ENCODE assay signal across 8 cellular contexts in genomic region chr9:38423939-38424843, GRCh38. TPM values are rescaled to one million over a fixed set of nuclear protein-coding genes. Genes with fewer than 3 reads are reported as not detected.
DNase-seq lines count a peak whose midpoint lies in the region; ATAC-seq, FAIRE-seq and TF ChIP-seq lines count a peak whose summit lies in the region.

TSS of gene IGFBPL1 (minus strand) at chr9:38424454. CDS start at chr9:38424424, 30 bp downstream.

- no peak within 1 kb of the TSS for H3K9ac ChIP-seq in GM12878 (ENCODE audit: control insufficient read depth, insufficient read depth, low read length)

- DNase-seq in NCI-H524 (lab: John Stamatoyannopoulos, UW) (peak; percentile 49 to 82), NCI-H524 treated with DMSO at 0.1 percent for 48 hours (lab: John Stamatoyannopoulos, UW) (no peak), NCI-H128 (lab: John Stamatoyannopoulos, UW; ENCODE audit: unreplicated experiment) (peak; percentile 24), GM12878 (ENCODE audit: low read depth, low spot score) (no peak), islet precursor cell (peak; percentile 66)
- no peak for DNase-seq in stimulated activated naive B cell treated with anti-CD40 and anti-IgM and Interleukin-4, amounts not matched to agents 10 μg/mL and 1 μg/mL and 100 μg/mL, for 72 hours

- H3K79me2 ChIP-seq in GM12878 (ENCODE audit: control insufficient read depth, insufficient read depth, low read length), result no peaks in the 10 kb centered on the region

- intact Hi-C loops in GM12878 (cut with micrococcal nuclease; ENCODE audit: unreplicated experiment), result no loop called here

- no TSS peak for BruUV-seq in GM12878 (replicated peaks; lab: Mats Ljungman, UMichigan)

- no peak within 1 kb of the TSS for H2AFZ ChIP-seq in GM12878 (ENCODE audit: control insufficient read depth, low read depth, low read length)

- H3K27me3 ChIP-seq in GM12878 (replicated peaks in 1 of 2; ENCODE audit: control insufficient read depth in 2 of 2, insufficient read depth in 2 of 2, low read length in 1 of 2), result peaks cover 3 to 7% of the 10 kb centered on the region in 2 experiments

- H3K9me3 Mint-ChIP-seq in stimulated activated naive B cell treated with anti-CD40 and anti-IgM and Interleukin-4, amounts not matched to agents 10 μg/mL and 1 μg/mL and 100 μg/mL, for 72 hours, result no peaks in the 10 kb centered on the region

- H3K27ac ChIP-seq in GM12878 (ENCODE audit: control insufficient read depth, insufficient read depth), result no peak within 1 kb of the TSS

- no peak for FAIRE-seq in GM12878 (lab: Jason Lieb, UNC)

- in situ Hi-C loops in GM12878 (cut with MboI), result no loop called here

- no peaks in the 10 kb centered on the region for H3K9me3 ChIP-seq in GM12878 (replicated peaks; ENCODE audit: control insufficient read depth, insufficient read depth, low read length)

- ATAC-seq in GM12878, result peak; percentile 61
- ATAC-seq in stimulated activated naive B cell treated with anti-CD40 and anti-IgM and Interleukin-4, amounts not matched to agents 10 μg/mL and 1 μg/mL and 100 μg/mL, for 72 hours (replicated peaks), result peak; percentile 42 to 45
- ATAC-seq in GM18870 (IDR thresholded peaks at IDR 0.05; ENCODE audit: unreplicated experiment), result no peak
- no peak for ATAC-seq in HG02642 (IDR thresholded peaks at IDR 0.05; ENCODE audit: poor library complexity, unreplicated experiment)

- H4K20me1 ChIP-seq in GM12878 (ENCODE audit: control insufficient read depth, insufficient read depth), result no peaks in the 10 kb centered on the region

- no peak within 1 kb of the TSS for H3K27ac Mint-ChIP-seq in stimulated activated naive B cell treated with anti-CD40 and anti-IgM and Interleukin-4, amounts not matched to agents 10 μg/mL and 1 μg/mL and 100 μg/mL, for 72 hours

- peak within 1 kb of the TSS in 1 of 2 donors; percentile 16 for H3K4me3 Mint-ChIP-seq in stimulated activated naive B cell treated with anti-CD40 and anti-IgM and Interleukin-4, amounts not matched to agents 10 μg/mL and 1 μg/mL and 100 μg/mL, for 72 hours

- H3K4me2 ChIP-seq in GM12878 (ENCODE audit: control insufficient read depth, insufficient read depth), result no peak within 1 kb of the TSS

- TF ChIP-seq CTCF in GM12878 (IDR thresholded peaks at IDR 0.05 in 2 of 3, conservative IDR thresholded peaks at IDR 0.05 in 1 of 3; ENCODE audit: control insufficient read depth in 2 of 3, extremely low read depth in 1 of 3, insufficient read depth in 1 of 3, low read depth in 3 of 3, low read length in 3 of 3), result no peak

- CTCF ChIA-PET in GM12878 (lab: Yijun Ruan, JAX), result no interaction called here

- H3K4me1 ChIP-seq in GM12878 (ENCODE audit: control insufficient read depth, insufficient read depth, low read length), result no peaks in the 10 kb centered on the region

- 11% methylated on average over 99 of the region's 118 CpGs for WGBS in GM12878 (ENCODE audit: insufficient coverage, insufficient replicate concordance, low lambda C conversion rate, missing lambda C conversion rate)

- RAD21 ChIA-PET in GM12878 (lab: Charles Lee; ENCODE audit: unreplicated experiment), result no interaction called here

- peaks cover 44 to 73% of the 10 kb centered on the region in 2 donors for H3K27me3 Mint-ChIP-seq in stimulated activated naive B cell treated with anti-CD40 and anti-IgM and Interleukin-4, amounts not matched to agents 10 μg/mL and 1 μg/mL and 100 μg/mL, for 72 hours

- SMC1A ChIA-PET in GM12878 (lab: Charles Lee; ENCODE audit: uncharacterized antibody, unreplicated experiment), result no interaction called here

- POLR2A ChIA-PET in GM12878 (lab: Charles Lee), result no interaction called here

- no peak for TF ChIP-seq RAD21 in GM12878 (IDR thresholded peaks at IDR 0.05; ENCODE audit: insufficient read depth, low read depth, low read length)

- no peak for TF ChIP-seq EP300 in GM12878 (IDR thresholded peaks at IDR 0.05; ENCODE audit: borderline replicate concordance in 1 of 2, control insufficient read depth in 1 of 2, low read depth in 2 of 2, low read length in 2 of 2)

- H3K36me3 ChIP-seq in GM12878 (ENCODE audit: control insufficient read depth in 2 of 2, insufficient read depth in 2 of 2, low read length in 1 of 2), result no peaks in the 10 kb centered on the region

- H3K36me3 Mint-ChIP-seq in stimulated activated naive B cell treated with anti-CD40 and anti-IgM and Interleukin-4, amounts not matched to agents 10 μg/mL and 1 μg/mL and 100 μg/mL, for 72 hours, result no peaks in the 10 kb centered on the region

- TF ChIP-seq POLR2A in GM12878 (IDR thresholded peaks at IDR 0.05; ENCODE audit: low read depth, low read length), result no peak

- H3K4me1 Mint-ChIP-seq in stimulated activated naive B cell treated with anti-CD40 and anti-IgM and Interleukin-4, amounts not matched to agents 10 μg/mL and 1 μg/mL and 100 μg/mL, for 72 hours, result peaks cover 0 to 4% of the 10 kb centered on the region in 2 donors

- H3K4me3 ChIP-seq in GM12878, result no peak within 1 kb of the TSS

TF ChIP-seq in GM12878, 131 proteins besides CTCF, POLR2A, EP300 and RAD21:
- TF ChIP-seq BMI1 (IDR thresholded peaks at IDR 0.05; ENCODE audit: borderline replicate concordance), result no peak
- peak; percentile 57 for TF ChIP-seq IKZF1 (conservative IDR thresholded peaks at IDR 0.05)
- TF ChIP-seq SUZ12 (IDR thresholded peaks at IDR 0.05; ENCODE audit: unreplicated experiment), result peak; percentile 68
- TF ChIP-seq HDAC6 (IDR thresholded peaks at IDR 0.05; ENCODE audit: unreplicated experiment), result peak; percentile 54
TF ChIP-seq in GM12878: peak in this region for 3.

RNA-seq across cellular contexts. Expression of gene IGFBPL1, which starts in this region (rescaled TPM):
- total RNA-seq in GM12878 (2013; cell fraction: nucleolus; rRNA removed), result not detected in 2 replicates
- total RNA-seq in GM12878 (2014; rRNA removed) (not detected in 2 replicates), GM12878 (2014; rRNA removed; fragmentation: Illumina TruSeq; extraction: Trizol) (not detected in 2 replicates), GM12878 (2021) (not detected in 2 replicates)
- not detected for polyA plus RNA-seq in GM12878 (2011; ENCODE audit: low read depth)
- polyA plus RNA-seq in GM12878 (2011; rRNA removed) (not detected in 2 replicates), GM12878 (2014; fragmentation: Illumina TruSeq; extraction: Trizol) (not detected in 2 replicates), GM12878 (2014; fragmentation: Nextera tagmentation; extraction: Ambion mirVana) (not detected), GM12878 (2014; rRNA removed) (not detected in 2 replicates), GM12878 (2016; fragmentation: Nextera tagmentation; extraction: Ambion mirVana) (under 1 TPM in 1 of 2 experiments, not detected in 1; 0.25 TPM)
- polyA plus RNA-seq in GM12878 (2011; cell fraction: cytosol; rRNA removed), result not detected in 2 replicates
- polyA plus RNA-seq in GM12878 (2011; cell fraction: nucleus; rRNA removed), result 0.10 and 0.12 TPM in 2 replicates
- not detected in 2 replicates for polyA plus RNA-seq in GM12878 (2012)
- not detected in 2 replicates for polyA minus RNA-seq in GM12878 (2011; rRNA and poly(A)+ RNA removed)
- polyA minus RNA-seq in GM12878 (2011; cell fraction: cytosol; rRNA and poly(A)+ RNA removed), result not detected in 2 replicates
- polyA minus RNA-seq in GM12878 (2011; cell fraction: nucleus; rRNA and poly(A)+ RNA removed), result not detected in 2 replicates

Comparison
In these comparisons a context has a peak if more than half of its experiments do, and no peak if none do; other contexts are left out.
1. DNase-seq: peak in NCI-H524 (2 of 2), NCI-H128 (single experiment) and islet precursor cell (single experiment); none in NCI-H524 treated with DMSO at 0.1 percent for 48 hours (single experiment), GM12878 (single experiment) and stimulated activated naive B cell treated with anti-CD40 and anti-IgM and Interleukin-4, amounts not matched to agents 10 μg/mL and 1 μg/mL and 100 μg/mL, for 72 hours (single experiment).
2. Peak in ATAC-seq in GM12878; RNA of the gene not detected or under 1 TPM.
3. ATAC-seq: peak in stimulated activated naive B cell treated with anti-CD40 and anti-IgM and Interleukin-4, amounts not matched to agents 10 μg/mL and 1 μg/mL and 100 μg/mL, for 72 hours (2 of 2); none in GM18870 (single experiment) and HG02642 (single experiment).